In genomic region chr7:4067874-4068273, GRCh38 we compare ENCODE assay signal across 21 cellular contexts.
DNase-seq lines count a peak whose midpoint lies in the region; ATAC-seq, FAIRE-seq and TF ChIP-seq lines count a peak whose summit lies in the region.
"Had no signal": no experiment of that assay in that cellular context is flagged by ENCODE, and none has a peak within 500 bp of the region (broad histone marks: within the 10 kb centered on the region; RNA-seq: fewer than 3 reads in every experiment).

No MANE protein-coding gene starts in this region.

- no peaks in the 10 kb centered on the region for H3F3A ChIP-seq in smooth muscle cell (ENCODE audit: low read depth)

- peaks cover 9% of the 10 kb centered on the region for H3K36me3 Mint-ChIP-seq in progenitor cell of endocrine pancreas (ENCODE audit: insufficient read depth)
- H3K36me3 Mint-ChIP-seq: CD4-positive, alpha-beta memory T cell had no signal

- H3K4me2 ChIP-seq in smooth muscle cell: no peak overlapping the region
- H3K4me2 ChIP-seq: GM23338 had no signal

- WGBS in smooth muscle cell (ENCODE audit: low lambda C conversion rate): 94% methylated on average over 4 of the region's 4 CpGs

- DNase-seq in Ammon's horn (ENCODE audit: low spot score) (peak; percentile 39), HTR-8/SVneo (ENCODE audit: insufficient read length, low spot score) (no peak), globus pallidus (ENCODE audit: low spot score) (peak; percentile 15), pons (ENCODE audit: low spot score) (peak; percentile 41), activated T-cell treated with anti-CD3 and anti-CD28 coated beads for 4 hours (no peak), smooth muscle cell (lab: John Stamatoyannopoulos, UW; ENCODE audit: unreplicated experiment) (no peak), progenitor cell of endocrine pancreas (ENCODE audit: low spot score, unreplicated experiment) (no peak)
- DNase-seq: DMS53, GDM1, Kasumi-1, NCI-H1694, NCI-H2081 treated with DMSO at 0.1 percent for 48 hours, NCI-H2171 treated with DMSO at 0.1 percent for 48 hours, NCI-H524 treated with DMSO at 0.1 percent for 48 hours, Peyer's patch, SJCRH30 had no signal

- no peaks in the 10 kb centered on the region for H3K27me3 ChIP-seq in smooth muscle cell (ENCODE audit: low read depth)
- H3K27me3 ChIP-seq: Peyer's patch, SJCRH30 had no signal

- H4K20me1 ChIP-seq in smooth muscle cell (ENCODE audit: low read depth): no peaks in the 10 kb centered on the region

- no peak overlapping the region for H3K27ac Mint-ChIP-seq in progenitor cell of endocrine pancreas
- H3K27ac Mint-ChIP-seq: CD4-positive, alpha-beta memory T cell; GM23338 had no signal

- H3K27me3 Mint-ChIP-seq in progenitor cell of endocrine pancreas: no peaks in the 10 kb centered on the region

- H3K4me3 Mint-ChIP-seq in progenitor cell of endocrine pancreas (ENCODE audit: low read depth): no peak overlapping the region
- H3K4me3 Mint-ChIP-seq: CD4-positive, alpha-beta memory T cell; GM23338 had no signal

- peaks cover 10% of the 10 kb centered on the region for H3K4me1 ChIP-seq in smooth muscle cell (ENCODE audit: low read depth)
- H3K4me1 ChIP-seq: Peyer's patch, SJCRH30 had no signal

- FAIRE-seq in HTR-8/SVneo (lab: Jason Lieb, UNC): peak; percentile 20
- FAIRE-seq: GM18507 had no signal

- H3K4me1 Mint-ChIP-seq in progenitor cell of endocrine pancreas (ENCODE audit: low read depth): peaks cover 7% of the 10 kb centered on the region

- ATAC-seq in HG03095 (IDR thresholded peaks at IDR 0.05; ENCODE audit: unreplicated experiment): no peak
- ATAC-seq: GM23338, HCT116 had no signal

- no peaks in the 10 kb centered on the region for H3K9me3 ChIP-seq in smooth muscle cell (replicated peaks; ENCODE audit: low read depth)
- H3K9me3 ChIP-seq: Peyer's patch, SJCRH30 had no signal

- H2AFZ ChIP-seq in smooth muscle cell (ENCODE audit: low read depth): no peak overlapping the region
- H2AFZ ChIP-seq: GM23338 had no signal

- no peaks in the 10 kb centered on the region for H3K79me2 ChIP-seq in smooth muscle cell (ENCODE audit: low read depth)

- H3K27ac ChIP-seq in smooth muscle cell (ENCODE audit: low read depth): no peak overlapping the region
- H3K27ac ChIP-seq: Peyer's patch, SJCRH30 had no signal

- H3K4me3 ChIP-seq in smooth muscle cell: no peak overlapping the region
- H3K4me3 ChIP-seq: GM23338, Peyer's patch, SJCRH30 had no signal

- no peak for TF ChIP-seq CTCF in smooth muscle cell (IDR thresholded peaks at IDR 0.05; ENCODE audit: borderline replicate concordance, insufficient read depth, poor library complexity, severe bottlenecking)
- TF ChIP-seq CTCF in progenitor cell of endocrine pancreas (IDR thresholded peaks at IDR 0.05; ENCODE audit: unreplicated experiment): no peak

- no peaks in the 10 kb centered on the region for H3K36me3 ChIP-seq in smooth muscle cell (ENCODE audit: low read depth)
- H3K36me3 ChIP-seq: Peyer's patch, SJCRH30 had no signal

- no peak overlapping the region for H3K9ac ChIP-seq in smooth muscle cell (ENCODE audit: low read depth)

- no peaks in the 10 kb centered on the region for H3K9me3 Mint-ChIP-seq in progenitor cell of endocrine pancreas (ENCODE audit: low read depth)
- H3K9me3 Mint-ChIP-seq: GM23338 had no signal

Comparison
In these comparisons a context has a peak if more than half of its experiments do, and no peak if none do; other contexts are left out.
1. DNase-seq: peak in Ammon's horn (single experiment), globus pallidus (single experiment) and pons (single experiment); none in HTR-8/SVneo (single experiment), activated T-cell treated with anti-CD3 and anti-CD28 coated beads for 4 hours (single experiment), smooth muscle cell (single experiment) and progenitor cell of endocrine pancreas (single experiment).